20 cellular contexts compared by ENCODE assay signal in genomic region chr4:8353912-8354453, GRCh38.
DNase-seq lines count a peak whose midpoint lies in the region; ATAC-seq and TF ChIP-seq lines count a peak whose summit lies in the region.
"Had no signal": no experiment of that assay in that cellular context is flagged by ENCODE, and none has a peak within 500 bp of the region (broad histone marks: within the 10 kb centered on the region; RNA-seq: fewer than 3 reads in every experiment).

No MANE protein-coding gene starts in this region.

- intact Hi-C loops in uterus (cut with DNase I; ENCODE audit: low total_unique reads) = no loop called here

- no peaks in the 10 kb centered on the region for H3K27me3 ChIP-seq in uterus

- no peak for ATAC-seq in activated naive CD8-positive, alpha-beta T cell treated with anti-CD3 and anti-CD28 coated beads, Interleukin-2, amount 10 ng/mL, durations not matched to agents 7 days and 5 days (ENCODE audit: low read depth)
- no peak for ATAC-seq in HG02938 (IDR thresholded peaks at IDR 0.05; ENCODE audit: unreplicated experiment)
- ATAC-seq: A549; left lobe of liver; naive thymus-derived CD4-positive, alpha-beta T cell had no signal

- POLR2A ChIA-PET in activated naive CD8-positive, alpha-beta T cell treated with anti-CD3 and anti-CD28 coated beads, Interleukin-2, amount 10 ng/mL, durations not matched to agents 7 days and 5 days (lab: Charles Lee) = no interaction called here

- H3K4me3 Mint-ChIP-seq in activated naive CD8-positive, alpha-beta T cell treated with anti-CD3 and anti-CD28 coated beads, Interleukin-2, amount 10 ng/mL, durations not matched to agents 7 days and 5 days = no peak overlapping the region
- H3K4me3 Mint-ChIP-seq in activated naive CD8-positive, alpha-beta T cell treated with anti-CD3 and anti-CD28 coated beads for 36 hours = no peak overlapping the region
- H3K4me3 Mint-ChIP-seq in glutamatergic neuron (ENCODE audit: unreplicated experiment) = no peak overlapping the region
- H3K4me3 Mint-ChIP-seq: H9; IgD-negative memory B cell; naive thymus-derived CD4-positive, alpha-beta T cell had no signal

- DNase-seq in activated naive CD8-positive, alpha-beta T cell treated with anti-CD3 and anti-CD28 coated beads, Interleukin-2, amount 10 ng/mL, durations not matched to agents 7 days and 5 days = peak; percentile 11
- DNase-seq in activated naive CD8-positive, alpha-beta T cell treated with anti-CD3 and anti-CD28 coated beads for 36 hours = no peak
- DNase-seq in amniotic epithelial cell (ENCODE audit: low read depth) (peak; percentile 72), glutamatergic neuron (peak; percentile 5), uterus (peak; percentile 35 to 63), DMS153 treated with DMSO at 0.1 percent for 48 hours (lab: John Stamatoyannopoulos, UW; ENCODE audit: unreplicated experiment) (no peak), NCI-H1436 treated with DMSO at 0.1 percent for 48 hours (lab: John Stamatoyannopoulos, UW) (no peak)
- DNase-seq: activated CD8-positive, alpha-beta memory T cell treated with anti-CD3 and anti-CD28 coated beads for 24 hours; activated naive CD4-positive, alpha-beta T cell treated with Interleukin-2 at 50 U/mL for 16 hours; H9; hippocampal formation; naive thymus-derived CD4-positive, alpha-beta T cell; NCI-H1436; NCI-H510A; OCI-M1; stimulated activated CD4-positive, alpha-beta T cell treated with anti-CD3 and anti-CD28 coated beads, Interleukin-2, amount 100 ng/mL, for 24 hours had no signal

- TF ChIP-seq CTCF in glutamatergic neuron (IDR thresholded peaks at IDR 0.05; ENCODE audit: partially characterized antibody, unreplicated experiment) = no peak
- TF ChIP-seq CTCF in uterus (IDR thresholded peaks at IDR 0.05) = no peak

- H3K4me1 Mint-ChIP-seq in activated naive CD8-positive, alpha-beta T cell treated with anti-CD3 and anti-CD28 coated beads, Interleukin-2, amount 10 ng/mL, durations not matched to agents 7 days and 5 days = no peaks in the 10 kb centered on the region
- H3K4me1 Mint-ChIP-seq in activated naive CD8-positive, alpha-beta T cell treated with anti-CD3 and anti-CD28 coated beads for 36 hours = no peaks in the 10 kb centered on the region
- H3K4me1 Mint-ChIP-seq in glutamatergic neuron (ENCODE audit: low read depth, unreplicated experiment) = no peaks in the 10 kb centered on the region
- H3K4me1 Mint-ChIP-seq: IgD-negative memory B cell had no signal

- no peaks in the 10 kb centered on the region for H3K9me3 Mint-ChIP-seq in activated naive CD8-positive, alpha-beta T cell treated with anti-CD3 and anti-CD28 coated beads, Interleukin-2, amount 10 ng/mL, durations not matched to agents 7 days and 5 days
- H3K9me3 Mint-ChIP-seq in activated naive CD8-positive, alpha-beta T cell treated with anti-CD3 and anti-CD28 coated beads for 36 hours = no peaks in the 10 kb centered on the region
- no peaks in the 10 kb centered on the region for H3K9me3 Mint-ChIP-seq in glutamatergic neuron (ENCODE audit: unreplicated experiment)
- H3K9me3 Mint-ChIP-seq: H9 had no signal

- no peak overlapping the region for H3K4me3 ChIP-seq in uterus
- H3K4me3 ChIP-seq: A549 had no signal

- no peaks in the 10 kb centered on the region for H3K36me3 Mint-ChIP-seq in activated naive CD8-positive, alpha-beta T cell treated with anti-CD3 and anti-CD28 coated beads, Interleukin-2, amount 10 ng/mL, durations not matched to agents 7 days and 5 days
- no peaks in the 10 kb centered on the region for H3K36me3 Mint-ChIP-seq in activated naive CD8-positive, alpha-beta T cell treated with anti-CD3 and anti-CD28 coated beads for 36 hours
- peaks cover 6% of the 10 kb centered on the region for H3K36me3 Mint-ChIP-seq in glutamatergic neuron (ENCODE audit: unreplicated experiment)
- H3K36me3 Mint-ChIP-seq: IgD-negative memory B cell had no signal

- peaks cover 12 to 17% of the 10 kb centered on the region in 2 donors for H3K4me1 ChIP-seq in uterus

- H3K27me3 Mint-ChIP-seq in activated naive CD8-positive, alpha-beta T cell treated with anti-CD3 and anti-CD28 coated beads, Interleukin-2, amount 10 ng/mL, durations not matched to agents 7 days and 5 days = peaks cover 2% of the 10 kb centered on the region
- H3K27me3 Mint-ChIP-seq in activated naive CD8-positive, alpha-beta T cell treated with anti-CD3 and anti-CD28 coated beads for 36 hours = peaks cover 3% of the 10 kb centered on the region
- peaks cover 4% of the 10 kb centered on the region for H3K27me3 Mint-ChIP-seq in glutamatergic neuron (ENCODE audit: unreplicated experiment)

- no peaks in the 10 kb centered on the region for H3K36me3 ChIP-seq in uterus

- no peak overlapping the region for H3K27ac Mint-ChIP-seq in activated naive CD8-positive, alpha-beta T cell treated with anti-CD3 and anti-CD28 coated beads, Interleukin-2, amount 10 ng/mL, durations not matched to agents 7 days and 5 days
- no peak overlapping the region for H3K27ac Mint-ChIP-seq in activated naive CD8-positive, alpha-beta T cell treated with anti-CD3 and anti-CD28 coated beads for 36 hours
- no peak overlapping the region for H3K27ac Mint-ChIP-seq in glutamatergic neuron (ENCODE audit: unreplicated experiment)
- H3K27ac Mint-ChIP-seq: H9; IgD-negative memory B cell; naive thymus-derived CD4-positive, alpha-beta T cell had no signal

- H3K9me3 ChIP-seq in uterus = no peaks in the 10 kb centered on the region
- H3K9me3 ChIP-seq: A549 had no signal

- H3K27ac ChIP-seq in uterus = peak overlapping the region; percentile 68 to 88
- H3K27ac ChIP-seq: A549 had no signal

- no peak for TF ChIP-seq POLR2A in uterus (IDR thresholded peaks at IDR 0.05)

Comparison
In these comparisons a context has a peak if more than half of its experiments do, and no peak if none do; other contexts are left out.
1. DNase-seq: peak in activated naive CD8-positive, alpha-beta T cell treated with anti-CD3 and anti-CD28 coated beads, Interleukin-2, amount 10 ng/mL, durations not matched to agents 7 days and 5 days (single experiment), amniotic epithelial cell (single experiment), glutamatergic neuron (single experiment) and uterus (2 of 2); none in activated naive CD8-positive, alpha-beta T cell treated with anti-CD3 and anti-CD28 coated beads for 36 hours (single experiment), DMS153 treated with DMSO at 0.1 percent for 48 hours (single experiment) and NCI-H1436 treated with DMSO at 0.1 percent for 48 hours (single experiment).